1 cellular context compared by ENCODE assay signal in the genomic region with DNA sequence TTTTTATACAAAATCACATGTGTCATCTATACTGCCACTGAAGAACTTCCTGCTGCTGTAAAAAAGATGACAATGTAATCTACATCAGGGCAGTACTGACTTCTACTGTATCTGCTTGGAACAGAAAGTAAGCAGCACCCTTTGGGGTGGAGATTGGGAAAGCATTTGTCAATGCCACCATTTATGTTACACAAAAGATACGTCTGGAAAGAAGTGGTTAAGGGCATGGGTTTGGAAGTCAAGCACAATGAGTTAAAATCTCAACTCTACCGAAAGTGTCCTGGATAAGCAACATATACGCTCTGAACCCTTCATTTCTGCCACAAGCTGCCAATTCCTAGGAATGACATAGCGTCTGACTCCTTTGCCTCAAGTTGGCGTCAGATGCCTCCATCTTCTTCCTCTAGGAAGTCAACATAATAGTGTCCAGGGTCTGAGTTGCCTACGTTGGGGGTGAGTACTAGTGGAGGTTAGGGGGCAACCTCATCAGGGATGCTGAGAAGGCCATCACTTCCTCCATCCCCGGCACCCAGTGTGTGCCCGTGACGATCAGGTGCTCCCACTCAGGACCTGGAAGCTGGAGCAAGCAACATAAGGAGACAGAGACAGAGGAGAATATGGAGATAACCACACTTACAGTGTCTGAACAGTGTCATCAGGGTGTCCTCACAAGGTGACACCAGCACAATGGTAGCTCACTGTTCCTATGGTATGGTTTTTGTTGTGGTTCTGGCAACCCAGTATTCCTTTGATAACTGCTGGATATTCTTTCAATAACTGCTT.
TF ChIP-seq lines count a peak whose summit lies in the region.

No MANE protein-coding gene starts in this region.

TF ChIP-seq in K562, 482 proteins besides CTCF, POLR2A, EP300 and RAD21 (continued from another document and continues in another):
- TF ChIP-seq ZBTB34 (CRISPR knock-in tag; IDR thresholded peaks at IDR 0.05) (no peak), NBN (IDR thresholded peaks at IDR 0.05; ENCODE audit: low read depth) (no peak), KDM2B (CRISPR knock-in tag; IDR thresholded peaks at IDR 0.05) (no peak), ZNF3 (CRISPR knock-in tag; IDR thresholded peaks at IDR 0.05) (no peak), FOXK1 (CRISPR knock-in tag; IDR thresholded peaks at IDR 0.05; ENCODE audit: borderline replicate concordance) (no peak), ASH1L (IDR thresholded peaks at IDR 0.05; ENCODE audit: borderline replicate concordance, low read depth, partially characterized antibody) (no peak), ZNF57 (CRISPR knock-in tag; IDR thresholded peaks at IDR 0.05) (no peak), CC2D1A (IDR thresholded peaks at IDR 0.05) (peak; percentile 91; the same call in 1 of the 2 replicates), SREBF1 (IDR thresholded peaks at IDR 0.05; ENCODE audit: borderline replicate concordance, low read depth, low read length) (no peak), SPI1 (IDR thresholded peaks at IDR 0.05; ENCODE audit: borderline replicate concordance, low read depth, low read length) (no peak), POLR2G (IDR thresholded peaks at IDR 0.05; ENCODE audit: low read depth, low read length) (no peak), ATF7 (IDR thresholded peaks at IDR 0.05) (no peak; the same call in 1 of the 2 replicates), CREBBP (IDR thresholded peaks at IDR 0.05; ENCODE audit: low read depth, low read length) (no peak), TAF15 (IDR thresholded peaks at IDR 0.05; ENCODE audit: low read depth, low read length) (no peak), CEBPB (tag; IDR thresholded peaks at IDR 0.05) (peak; percentile 86), FIP1L1 (IDR thresholded peaks at IDR 0.05; ENCODE audit: low read depth, low read length, poor library complexity, severe bottlenecking) (no peak), EZH2 (IDR thresholded peaks at IDR 0.05; ENCODE audit: borderline replicate concordance, low read depth, low read length) (no peak), MECOM (CRISPR knock-in tag; IDR thresholded peaks at IDR 0.05) (no peak), SAFB (IDR thresholded peaks at IDR 0.05; ENCODE audit: borderline replicate concordance, low read depth, low read length) (no peak), MAFF (IDR thresholded peaks at IDR 0.05; ENCODE audit: low read length) (peak; percentile 31; the same call in 1 of the 2 replicates), PPARD (CRISPR knock-in tag; IDR thresholded peaks at IDR 0.05) (no peak), FOXO4 (CRISPR knock-in tag; IDR thresholded peaks at IDR 0.05) (no peak), FOXJ2 (tag; IDR thresholded peaks at IDR 0.05) (no peak), RBFOX2 (IDR thresholded peaks at IDR 0.05; ENCODE audit: low read depth, low read length) (no peak), PRPF4 (IDR thresholded peaks at IDR 0.05; ENCODE audit: insufficient read depth, low read depth, low read length, poor library complexity, severe bottlenecking) (no peak), ZNF347 (CRISPR knock-in tag; IDR thresholded peaks at IDR 0.05; ENCODE audit: low read depth) (no peak), REST (CRISPR knock-in tag; IDR thresholded peaks at IDR 0.05; ENCODE audit: low read depth) (no peak), L3MBTL2 (IDR thresholded peaks at IDR 0.05) (no peak), WHSC1 (IDR thresholded peaks at IDR 0.05; ENCODE audit: low read length) (peak; percentile 63), TGIF2 (CRISPR knock-in tag; IDR thresholded peaks at IDR 0.05) (no peak), ZNF76 (CRISPR knock-in tag; IDR thresholded peaks at IDR 0.05; ENCODE audit: borderline replicate concordance) (no peak), TSC22D4 (tag; IDR thresholded peaks at IDR 0.05) (no peak), TCF3 (CRISPR knock-in tag; IDR thresholded peaks at IDR 0.05) (peak; percentile 95), HDAC2 (IDR thresholded peaks at IDR 0.05) (peak; percentile 80), NCOA1 (IDR thresholded peaks at IDR 0.05; ENCODE audit: low read depth) (peak; percentile 79; the same call in 1 of the 2 replicates), PML (IDR thresholded peaks at IDR 0.05; ENCODE audit: low read length) (peak; percentile 94), KDM5B (IDR thresholded peaks at IDR 0.05; ENCODE audit: insufficient replicate concordance, low read depth, low read length) (no peak)
- TF ChIP-seq, protein P1, sequence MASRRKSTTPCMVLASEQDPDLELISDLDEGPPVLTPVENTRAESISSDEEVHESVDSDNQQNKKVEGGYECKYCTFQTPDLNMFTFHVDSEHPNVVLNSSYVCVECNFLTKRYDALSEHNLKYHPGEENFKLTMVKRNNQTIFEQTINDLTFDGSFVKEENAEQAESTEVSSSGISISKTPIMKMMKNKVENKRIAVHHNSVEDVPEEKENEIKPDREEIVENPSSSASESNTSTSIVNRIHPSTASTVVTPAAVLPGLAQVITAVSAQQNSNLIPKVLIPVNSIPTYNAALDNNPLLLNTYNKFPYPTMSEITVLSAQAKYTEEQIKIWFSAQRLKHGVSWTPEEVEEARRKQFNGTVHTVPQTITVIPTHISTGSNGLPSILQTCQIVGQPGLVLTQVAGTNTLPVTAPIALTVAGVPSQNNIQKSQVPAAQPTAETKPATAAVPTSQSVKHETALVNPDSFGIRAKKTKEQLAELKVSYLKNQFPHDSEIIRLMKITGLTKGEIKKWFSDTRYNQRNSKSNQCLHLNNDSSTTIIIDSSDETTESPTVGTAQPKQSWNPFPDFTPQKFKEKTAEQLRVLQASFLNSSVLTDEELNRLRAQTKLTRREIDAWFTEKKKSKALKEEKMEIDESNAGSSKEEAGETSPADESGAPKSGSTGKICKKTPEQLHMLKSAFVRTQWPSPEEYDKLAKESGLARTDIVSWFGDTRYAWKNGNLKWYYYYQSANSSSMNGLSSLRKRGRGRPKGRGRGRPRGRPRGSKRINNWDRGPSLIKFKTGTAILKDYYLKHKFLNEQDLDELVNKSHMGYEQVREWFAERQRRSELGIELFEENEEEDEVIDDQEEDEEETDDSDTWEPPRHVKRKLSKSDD (conservative IDR thresholded peaks at IDR 0.05; ENCODE audit: low read length), result 0 out of 2 replicates have a peak, but pooled peaks have one; percentile 18
- TF ChIP-seq, protein P2, sequence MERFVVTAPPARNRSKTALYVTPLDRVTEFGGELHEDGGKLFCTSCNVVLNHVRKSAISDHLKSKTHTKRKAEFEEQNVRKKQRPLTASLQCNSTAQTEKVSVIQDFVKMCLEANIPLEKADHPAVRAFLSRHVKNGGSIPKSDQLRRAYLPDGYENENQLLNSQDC (CRISPR knock-in tag; IDR thresholded peaks at IDR 0.05), result no peak
- TF ChIP-seq, protein P3, sequence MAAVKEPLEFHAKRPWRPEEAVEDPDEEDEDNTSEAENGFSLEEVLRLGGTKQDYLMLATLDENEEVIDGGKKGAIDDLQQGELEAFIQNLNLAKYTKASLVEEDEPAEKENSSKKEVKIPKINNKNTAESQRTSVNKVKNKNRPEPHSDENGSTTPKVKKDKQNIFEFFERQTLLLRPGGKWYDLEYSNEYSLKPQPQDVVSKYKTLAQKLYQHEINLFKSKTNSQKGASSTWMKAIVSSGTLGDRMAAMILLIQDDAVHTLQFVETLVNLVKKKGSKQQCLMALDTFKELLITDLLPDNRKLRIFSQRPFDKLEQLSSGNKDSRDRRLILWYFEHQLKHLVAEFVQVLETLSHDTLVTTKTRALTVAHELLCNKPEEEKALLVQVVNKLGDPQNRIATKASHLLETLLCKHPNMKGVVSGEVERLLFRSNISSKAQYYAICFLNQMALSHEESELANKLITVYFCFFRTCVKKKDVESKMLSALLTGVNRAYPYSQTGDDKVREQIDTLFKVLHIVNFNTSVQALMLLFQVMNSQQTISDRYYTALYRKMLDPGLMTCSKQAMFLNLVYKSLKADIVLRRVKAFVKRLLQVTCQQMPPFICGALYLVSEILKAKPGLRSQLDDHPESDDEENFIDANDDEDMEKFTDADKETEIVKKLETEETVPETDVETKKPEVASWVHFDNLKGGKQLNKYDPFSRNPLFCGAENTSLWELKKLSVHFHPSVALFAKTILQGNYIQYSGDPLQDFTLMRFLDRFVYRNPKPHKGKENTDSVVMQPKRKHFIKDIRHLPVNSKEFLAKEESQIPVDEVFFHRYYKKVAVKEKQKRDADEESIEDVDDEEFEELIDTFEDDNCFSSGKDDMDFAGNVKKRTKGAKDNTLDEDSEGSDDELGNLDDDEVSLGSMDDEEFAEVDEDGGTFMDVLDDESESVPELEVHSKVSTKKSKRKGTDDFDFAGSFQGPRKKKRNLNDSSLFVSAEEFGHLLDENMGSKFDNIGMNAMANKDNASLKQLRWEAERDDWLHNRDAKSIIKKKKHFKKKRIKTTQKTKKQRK (IDR thresholded peaks at IDR 0.05; ENCODE audit: borderline replicate concordance, low read depth, low read length), result no peak
- TF ChIP-seq, protein P4, sequence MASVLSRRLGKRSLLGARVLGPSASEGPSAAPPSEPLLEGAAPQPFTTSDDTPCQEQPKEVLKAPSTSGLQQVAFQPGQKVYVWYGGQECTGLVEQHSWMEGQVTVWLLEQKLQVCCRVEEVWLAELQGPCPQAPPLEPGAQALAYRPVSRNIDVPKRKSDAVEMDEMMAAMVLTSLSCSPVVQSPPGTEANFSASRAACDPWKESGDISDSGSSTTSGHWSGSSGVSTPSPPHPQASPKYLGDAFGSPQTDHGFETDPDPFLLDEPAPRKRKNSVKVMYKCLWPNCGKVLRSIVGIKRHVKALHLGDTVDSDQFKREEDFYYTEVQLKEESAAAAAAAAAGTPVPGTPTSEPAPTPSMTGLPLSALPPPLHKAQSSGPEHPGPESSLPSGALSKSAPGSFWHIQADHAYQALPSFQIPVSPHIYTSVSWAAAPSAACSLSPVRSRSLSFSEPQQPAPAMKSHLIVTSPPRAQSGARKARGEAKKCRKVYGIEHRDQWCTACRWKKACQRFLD (CRISPR knock-in tag; IDR thresholded peaks at IDR 0.05), result peak; percentile 89
- TF ChIP-seq, protein P5, sequence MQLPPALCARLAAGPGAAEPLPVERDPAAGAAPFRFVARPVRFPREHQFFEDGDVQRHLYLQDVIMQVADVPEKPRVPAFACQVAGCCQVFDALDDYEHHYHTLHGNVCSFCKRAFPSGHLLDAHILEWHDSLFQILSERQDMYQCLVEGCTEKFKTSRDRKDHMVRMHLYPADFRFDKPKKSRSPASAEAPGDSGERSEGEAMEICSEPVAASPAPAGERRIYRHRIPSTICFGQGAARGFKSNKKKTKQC (CRISPR knock-in tag; IDR thresholded peaks at IDR 0.05), result no peak
- TF ChIP-seq, protein P6, sequence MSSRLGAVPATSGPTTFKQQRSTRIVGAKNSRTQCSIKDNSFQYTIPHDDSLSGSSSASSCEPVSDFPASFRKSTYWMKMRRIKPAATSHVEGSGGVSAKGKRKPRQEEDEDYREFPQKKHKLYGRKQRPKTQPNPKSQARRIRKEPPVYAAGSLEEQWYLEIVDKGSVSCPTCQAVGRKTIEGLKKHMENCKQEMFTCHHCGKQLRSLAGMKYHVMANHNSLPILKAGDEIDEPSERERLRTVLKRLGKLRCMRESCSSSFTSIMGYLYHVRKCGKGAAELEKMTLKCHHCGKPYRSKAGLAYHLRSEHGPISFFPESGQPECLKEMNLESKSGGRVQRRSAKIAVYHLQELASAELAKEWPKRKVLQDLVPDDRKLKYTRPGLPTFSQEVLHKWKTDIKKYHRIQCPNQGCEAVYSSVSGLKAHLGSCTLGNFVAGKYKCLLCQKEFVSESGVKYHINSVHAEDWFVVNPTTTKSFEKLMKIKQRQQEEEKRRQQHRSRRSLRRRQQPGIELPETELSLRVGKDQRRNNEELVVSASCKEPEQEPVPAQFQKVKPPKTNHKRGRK (tag; IDR thresholded peaks at IDR 0.05), result no peak
- TF ChIP-seq, protein P7, sequence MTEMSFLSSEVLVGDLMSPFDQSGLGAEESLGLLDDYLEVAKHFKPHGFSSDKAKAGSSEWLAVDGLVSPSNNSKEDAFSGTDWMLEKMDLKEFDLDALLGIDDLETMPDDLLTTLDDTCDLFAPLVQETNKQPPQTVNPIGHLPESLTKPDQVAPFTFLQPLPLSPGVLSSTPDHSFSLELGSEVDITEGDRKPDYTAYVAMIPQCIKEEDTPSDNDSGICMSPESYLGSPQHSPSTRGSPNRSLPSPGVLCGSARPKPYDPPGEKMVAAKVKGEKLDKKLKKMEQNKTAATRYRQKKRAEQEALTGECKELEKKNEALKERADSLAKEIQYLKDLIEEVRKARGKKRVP (CRISPR knock-in tag; IDR thresholded peaks at IDR 0.05), result no peak
